Comparison of ENCODE assay signal across 8 cellular contexts in the genomic region with DNA sequence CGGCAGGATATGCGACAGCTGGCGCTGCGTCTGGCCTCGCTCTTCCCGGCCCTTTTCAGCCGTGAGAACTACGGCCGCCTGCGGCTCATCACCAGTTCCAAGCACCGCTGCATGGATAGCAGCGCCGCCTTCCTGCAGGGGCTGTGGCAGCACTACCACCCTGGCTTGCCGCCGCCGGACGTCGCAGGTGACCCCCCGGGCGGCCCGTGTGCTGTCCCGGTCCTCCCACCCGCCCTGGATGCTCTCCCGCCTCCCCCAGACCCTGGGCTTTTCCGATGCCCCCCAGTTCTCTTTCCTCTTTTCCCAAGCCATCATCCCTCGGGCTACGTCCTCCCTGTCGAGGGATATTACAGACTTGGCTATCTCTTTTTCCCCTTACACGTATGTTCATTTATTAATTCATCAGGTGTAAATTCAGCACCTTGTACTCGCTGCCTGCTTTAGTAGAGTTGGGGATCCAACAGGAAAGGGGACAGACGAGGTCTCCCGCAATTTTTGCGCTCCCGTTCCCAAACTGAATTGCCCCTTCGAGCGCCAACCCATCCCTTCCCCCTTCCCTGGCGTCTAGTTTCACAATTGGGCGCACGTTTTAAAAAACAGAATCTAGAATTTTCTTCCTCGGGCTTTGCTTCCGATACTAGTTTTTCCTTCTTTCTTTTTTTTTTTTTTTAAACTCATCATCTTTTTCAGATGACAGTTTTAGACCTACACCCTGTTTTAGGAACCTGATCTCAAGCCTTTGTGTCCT. TPM values are rescaled to one million over a fixed set of nuclear protein-coding genes. Genes with fewer than 3 reads are reported as not detected.
A peak's percentile ranks its signal among the peaks of the same experiment; 100 is the strongest.
DNase-seq lines count a peak whose midpoint lies in the region; ATAC-seq and TF ChIP-seq lines count a peak whose summit lies in the region.

No MANE protein-coding gene starts in this region.

- 2 to 3% methylated on average over 39 to 41 of the region's 41 CpGs for WGBS in heart right ventricle, 2 donors

- H3K9me3 ChIP-seq in heart right ventricle, result no peaks in the 10 kb centered on the region

- H3K27me3 ChIP-seq in heart right ventricle, result no peaks in the 10 kb centered on the region

- H3K4me1 ChIP-seq in heart right ventricle, result peaks cover 0 to 38% (median 24%) of the 10 kb centered on the region in 9 donors

- DNase-seq in DMS153 treated with DMSO at 0.1 percent for 48 hours (lab: John Stamatoyannopoulos, UW; ENCODE audit: unreplicated experiment) (peak; percentile 26), RWPE1 (ENCODE audit: low spot score) (peak; percentile 67), heart right ventricle (peak; percentile 34 to 61), posterior vena cava (ENCODE audit: low spot score) (peak; percentile 85), ecto neural progenitor cell (ENCODE audit: low spot score) (no peak)
- peak; percentile 64 for DNase-seq in activated naive CD8-positive, alpha-beta T cell treated with anti-CD3 and anti-CD28 coated beads, Interleukin-2, amount 10 ng/mL, durations not matched to agents 7 days and 5 days

- TF ChIP-seq CTCF in RWPE1 (conservative IDR thresholded peaks at IDR 0.05; ENCODE audit: low read depth) (peak; percentile 78), heart right ventricle (IDR thresholded peaks at IDR 0.05) (peak in 7 of 9 donors; percentile 40 to 72 (median 55))

- peak overlapping the region; percentile 63 to 97 (median 90) for H3K4me3 ChIP-seq in heart right ventricle

- H3K36me3 ChIP-seq in heart right ventricle, result peaks cover 0 to 31% (median 12%) of the 10 kb centered on the region in 9 donors

- H3K27ac Mint-ChIP-seq in activated naive CD8-positive, alpha-beta T cell treated with anti-CD3 and anti-CD28 coated beads, Interleukin-2, amount 10 ng/mL, durations not matched to agents 7 days and 5 days, result peak overlapping the region; percentile 84

- H3K27ac ChIP-seq in RWPE1, result peak overlapping the region; percentile 88
- H3K27ac ChIP-seq in heart right ventricle, result peak overlapping the region in 9 of 10 donors; percentile 62 to 93 (median 85)

- intact Hi-C loops in heart right ventricle (cut with DNase I), result no loop called here
- intact Hi-C loops in posterior vena cava (cut with DNase I), result no loop called here

- CTCF ChIA-PET in RWPE1 (lab: Yijun Ruan, JAX), result interaction anchor here (0.7 kb wide), 1 partner anchor 67 kb away, joined by 5 read pairs; no protein-coding TSS in a partner anchor

- H3K27me3 Mint-ChIP-seq in activated naive CD8-positive, alpha-beta T cell treated with anti-CD3 and anti-CD28 coated beads, Interleukin-2, amount 10 ng/mL, durations not matched to agents 7 days and 5 days, result peaks cover 4% of the 10 kb centered on the region

- POLR2A ChIA-PET in RWPE1 (lab: Yijun Ruan, JAX; ENCODE audit: low non-redundant PET), result no interaction called here
- POLR2A ChIA-PET in activated naive CD8-positive, alpha-beta T cell treated with anti-CD3 and anti-CD28 coated beads, Interleukin-2, amount 10 ng/mL, durations not matched to agents 7 days and 5 days (lab: Charles Lee), result no interaction called here

- ATAC-seq in GM19467 (IDR thresholded peaks at IDR 0.05; ENCODE audit: unreplicated experiment) (peak; percentile 45), HG03565 (IDR thresholded peaks at IDR 0.05; ENCODE audit: unreplicated experiment) (peak; percentile 33), heart right ventricle (peak; percentile 79 to 91 (median 86))
- ATAC-seq in activated naive CD8-positive, alpha-beta T cell treated with anti-CD3 and anti-CD28 coated beads, Interleukin-2, amount 10 ng/mL, durations not matched to agents 7 days and 5 days (ENCODE audit: low read depth), result peak; percentile 63

- H3K9me3 Mint-ChIP-seq in activated naive CD8-positive, alpha-beta T cell treated with anti-CD3 and anti-CD28 coated beads, Interleukin-2, amount 10 ng/mL, durations not matched to agents 7 days and 5 days, result no peaks in the 10 kb centered on the region

- H3K36me3 Mint-ChIP-seq in activated naive CD8-positive, alpha-beta T cell treated with anti-CD3 and anti-CD28 coated beads, Interleukin-2, amount 10 ng/mL, durations not matched to agents 7 days and 5 days, result peaks cover 11% of the 10 kb centered on the region

- peak overlapping the region; percentile 95 for H3K4me3 Mint-ChIP-seq in activated naive CD8-positive, alpha-beta T cell treated with anti-CD3 and anti-CD28 coated beads, Interleukin-2, amount 10 ng/mL, durations not matched to agents 7 days and 5 days

- peaks cover 29% of the 10 kb centered on the region for H3K4me1 Mint-ChIP-seq in activated naive CD8-positive, alpha-beta T cell treated with anti-CD3 and anti-CD28 coated beads, Interleukin-2, amount 10 ng/mL, durations not matched to agents 7 days and 5 days

RNA-seq across cellular contexts. Expression of gene MINPP1, which starts 0.8 kb away (rescaled TPM):
- 1 to 10 TPM; 7.7 to 8.0 TPM for total RNA-seq in activated naive CD8-positive, alpha-beta T cell treated with anti-CD3 and anti-CD28 coated beads, Interleukin-2, amount 10 ng/mL, durations not matched to agents 7 days and 5 days
- total RNA-seq in heart right ventricle (1 to 10 TPM; 5.0 to 6.8 (median 5.9) TPM), posterior vena cava (10 to 100 TPM; 10.2 to 11.1 TPM)
- 1 to 10 TPM; 4.3 to 8.7 TPM for polyA plus RNA-seq in heart right ventricle

Comparison
In these comparisons a context has a peak if more than half of its experiments do, and no peak if none do; other contexts are left out.
1. ATAC-seq: peak in every context shown above with its lines; median percentile 86 in heart right ventricle; 63 in activated naive CD8-positive, alpha-beta T cell treated with anti-CD3 and anti-CD28 coated beads, Interleukin-2, amount 10 ng/mL, durations not matched to agents 7 days and 5 days; 45 in GM19467; 33 in HG03565.